ENCODE assay signal across 8 cellular contexts in genomic region chr6:15023448-15023847, GRCh38.
DNase-seq lines count a peak whose midpoint lies in the region; ATAC-seq, FAIRE-seq and TF ChIP-seq lines count a peak whose summit lies in the region.

No MANE protein-coding gene starts in this region.

- H3K4me3 Mint-ChIP-seq in activated B cell treated with CpG ODN at 0.5 μM for 24 hours: peak overlapping the region; percentile 5

- H3K36me3 Mint-ChIP-seq in activated B cell treated with CpG ODN at 0.5 μM for 24 hours (ENCODE audit: low read depth): no peaks in the 10 kb centered on the region

- FAIRE-seq in HTR-8/SVneo (lab: Jason Lieb, UNC): no peak
- no peak for FAIRE-seq in RCC 7860 (lab: Jason Lieb, UNC)

- peaks cover 8% of the 10 kb centered on the region for H3K27me3 Mint-ChIP-seq in activated B cell treated with CpG ODN at 0.5 μM for 24 hours

- no peak for TF ChIP-seq CTCF in activated B cell treated with CpG ODN at 0.5 μM for 24 hours (IDR thresholded peaks at IDR 0.05)

- ATAC-seq in GM18867 (IDR thresholded peaks at IDR 0.05; ENCODE audit: unreplicated experiment) (peak; percentile 95), HG02798 (IDR thresholded peaks at IDR 0.05; ENCODE audit: poor library complexity, unreplicated experiment) (peak; percentile 95), activated B cell treated with CpG ODN at 0.5 μM for 24 hours (ENCODE audit: low read depth) (peak; percentile 77)

- H3K9me3 Mint-ChIP-seq in activated B cell treated with CpG ODN at 0.5 μM for 24 hours: no peaks in the 10 kb centered on the region

- peak overlapping the region; percentile 60 for H3K27ac Mint-ChIP-seq in activated B cell treated with CpG ODN at 0.5 μM for 24 hours

- CTCF ChIA-PET in activated B cell treated with CpG ODN at 0.5 μM for 24 hours (lab: Charles Lee): no interaction called here

- H3K4me1 Mint-ChIP-seq in activated B cell treated with CpG ODN at 0.5 μM for 24 hours: peaks cover 10% of the 10 kb centered on the region

- intact Hi-C loops in activated B cell treated with CpG ODN at 0.5 μM for 24 hours (cut with micrococcal nuclease): no loop called here

- POLR2A ChIA-PET in activated B cell treated with CpG ODN at 0.5 μM for 24 hours (lab: Charles Lee): interaction anchor here (0.7 kb wide), 2 partner anchors 176 to 426 kb away, joined by 5 to 10 read pairs; no protein-coding TSS in a partner anchor

- no peak for DNase-seq in activated B cell treated with CpG ODN at 0.5 μM for 24 hours
- DNase-seq in stimulated activated CD4-positive, alpha-beta T cell treated with anti-CD3 and anti-CD28 coated beads, Interleukin-12 subunit alpha, Interleukin-12 subunit beta, amount 100 ng/mL, for 4 hours: peak; percentile 40
- no peak for DNase-seq in SHP77 treated with DMSO at 0.1 percent for 48 hours (lab: John Stamatoyannopoulos, UW)
- DNase-seq in GF-D8 (lab: John Stamatoyannopoulos, UW): no peak
- DNase-seq in HTR-8/SVneo (ENCODE audit: insufficient read length, low spot score): no peak
- DNase-seq in RCC 7860 (ENCODE audit: low spot score): no peak
